Comparison of ENCODE assay signal across 1 cellular context in genomic region chr12:119410396-119410795, GRCh38.
TF ChIP-seq lines count a peak whose summit lies in the region.

No MANE protein-coding gene starts in this region.

TF ChIP-seq in H1, 55 proteins besides CTCF, POLR2A, EP300 and RAD21 (continued from another document):
- no peak for TF ChIP-seq EZH2 (IDR thresholded peaks at IDR 0.05; ENCODE audit: low read depth, low read length, severe bottlenecking)
- no peak for TF ChIP-seq SP2 (IDR thresholded peaks at IDR 0.05; ENCODE audit: low read length)
- TF ChIP-seq SIX5 (IDR thresholded peaks at IDR 0.05; ENCODE audit: low read depth, low read length) = no peak
- TF ChIP-seq BACH1 (IDR thresholded peaks at IDR 0.05; ENCODE audit: low read length) = no peak
- no peak for TF ChIP-seq CEBPB (IDR thresholded peaks at IDR 0.05; ENCODE audit: low read depth, low read length)
- TF ChIP-seq ATF3 (IDR thresholded peaks at IDR 0.05; ENCODE audit: insufficient read depth, low read depth, low read length) = no peak
- TF ChIP-seq RFX5 (IDR thresholded peaks at IDR 0.05; ENCODE audit: borderline replicate concordance, low read depth, low read length) = no peak
- TF ChIP-seq HDAC2 (IDR thresholded peaks at IDR 0.05; ENCODE audit: borderline replicate concordance in 1 of 2, low read depth in 2 of 2, low read length in 2 of 2) = no peak
- no peak for TF ChIP-seq TAF1 (IDR thresholded peaks at IDR 0.05; ENCODE audit: low read depth, low read length)
- no peak for TF ChIP-seq TCF12 (IDR thresholded peaks at IDR 0.05; ENCODE audit: low read depth, low read length)
- no peak for TF ChIP-seq SRF (IDR thresholded peaks at IDR 0.05; ENCODE audit: low read depth, low read length)
- TF ChIP-seq TBP (IDR thresholded peaks at IDR 0.05; ENCODE audit: low read depth, low read length) = no peak
- no peak for TF ChIP-seq MAFK (IDR thresholded peaks at IDR 0.05; ENCODE audit: low read depth, low read length)
- no peak for TF ChIP-seq POLR2AphosphoS5 (IDR thresholded peaks at IDR 0.05; ENCODE audit: low read depth, low read length)
- TF ChIP-seq CBX8 (IDR thresholded peaks at IDR 0.05; ENCODE audit: borderline replicate concordance, low read depth, low read length) = no peak
